Comparison of ENCODE assay signal across 16 cellular contexts in the genomic region with DNA sequence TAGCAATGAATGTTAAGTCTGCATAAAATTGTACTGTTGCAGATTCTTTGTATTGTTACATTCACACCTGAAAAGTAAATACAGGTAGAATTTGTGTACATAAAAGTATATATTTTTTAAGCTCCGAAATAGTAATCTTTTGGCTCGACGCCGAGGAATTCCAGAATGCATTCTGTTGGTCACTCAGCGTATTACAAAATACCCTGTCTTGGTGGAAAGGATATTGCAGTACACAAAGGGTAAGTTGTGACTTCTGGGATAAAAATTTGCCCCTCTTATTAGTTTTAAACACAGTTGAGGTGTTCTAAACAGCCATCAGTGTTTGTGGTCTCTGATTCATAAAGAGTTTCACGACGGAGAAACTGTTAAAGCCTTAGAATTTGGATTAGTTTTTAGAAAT.
A peak's percentile ranks its signal among the peaks of the same experiment; 100 is the strongest.
DNase-seq lines count a peak whose midpoint lies in the region; ATAC-seq, FAIRE-seq and TF ChIP-seq lines count a peak whose summit lies in the region.
"Had no signal": no experiment of that assay in that cellular context is flagged by ENCODE, and none has a peak within 500 bp of the region (broad histone marks: within the 10 kb centered on the region; RNA-seq: fewer than 3 reads in every experiment).

No MANE protein-coding gene starts in this region.

- no peak overlapping the region for H3K4me3 ChIP-seq in bronchial epithelial cell (ENCODE audit: low read depth, low read length)
- H3K4me3 ChIP-seq in fibroblast of the aortic adventitia (ENCODE audit: low read depth, low read length) = no peak overlapping the region
- H3K4me3 ChIP-seq: BLaER1 had no signal

- no peaks in the 10 kb centered on the region for H3K36me3 Mint-ChIP-seq in activated CD4-positive, alpha-beta T cell treated with anti-CD3 and anti-CD28 coated beads, Interleukin-2, amount 10 ng/mL, durations not matched to agents 24 days and 14 days (ENCODE audit: low read depth)
- H3K36me3 Mint-ChIP-seq: CD8-positive, alpha-beta memory T cell had no signal

- no peaks in the 10 kb centered on the region for H3K9me3 Mint-ChIP-seq in activated CD4-positive, alpha-beta T cell treated with anti-CD3 and anti-CD28 coated beads, Interleukin-2, amount 10 ng/mL, durations not matched to agents 24 days and 14 days

- no peaks in the 10 kb centered on the region for H3K4me1 Mint-ChIP-seq in activated CD4-positive, alpha-beta T cell treated with anti-CD3 and anti-CD28 coated beads, Interleukin-2, amount 10 ng/mL, durations not matched to agents 24 days and 14 days
- H3K4me1 Mint-ChIP-seq: CD8-positive, alpha-beta memory T cell had no signal

- peak; percentile 2 for DNase-seq in activated CD4-positive, alpha-beta T cell treated with anti-CD3 and anti-CD28 coated beads, Interleukin-2, amount 10 ng/mL, durations not matched to agents 24 days and 14 days
- no peak for DNase-seq in activated CD4-positive, alpha-beta T cell treated with anti-CD3 and anti-CD28 coated beads, Interleukin-2, amount 50 U/mL, for 1 hour
- DNase-seq in bronchial epithelial cell (ENCODE audit: low read depth) (peak; percentile 72), fibroblast of the aortic adventitia (ENCODE audit: low read depth) (peak; percentile 25), HK-2 (ENCODE audit: unreplicated experiment) (no peak), pons (ENCODE audit: low spot score) (no peak), NCI-H1694 (lab: John Stamatoyannopoulos, UW) (no peak)
- DNase-seq: AML-193; Caco-2; CD8-positive, alpha-beta memory T cell; DND-41; GF-D8 had no signal

- no peak for FAIRE-seq in bronchial epithelial cell (lab: Jason Lieb, UNC)
- FAIRE-seq: HepG2, HTR-8/SVneo had no signal

- no peak for TF ChIP-seq CTCF in bronchial epithelial cell (IDR thresholded peaks at IDR 0.05; ENCODE audit: insufficient read depth, low read length, severe bottlenecking)
- no peak for TF ChIP-seq CTCF in fibroblast of the aortic adventitia (IDR thresholded peaks at IDR 0.05; ENCODE audit: insufficient read depth, low read length)

- H3K36me3 ChIP-seq in bronchial epithelial cell (ENCODE audit: control insufficient read depth, insufficient read depth, low read length) = peaks cover 6% of the 10 kb centered on the region
- H3K36me3 ChIP-seq: BLaER1 had no signal

- peaks cover 19% of the 10 kb centered on the region for H3K27me3 Mint-ChIP-seq in activated CD4-positive, alpha-beta T cell treated with anti-CD3 and anti-CD28 coated beads, Interleukin-2, amount 10 ng/mL, durations not matched to agents 24 days and 14 days

- H3K27ac Mint-ChIP-seq in activated CD4-positive, alpha-beta T cell treated with anti-CD3 and anti-CD28 coated beads, Interleukin-2, amount 10 ng/mL, durations not matched to agents 24 days and 14 days = no peak overlapping the region
- H3K27ac Mint-ChIP-seq: CD8-positive, alpha-beta memory T cell had no signal

- intact Hi-C loops in activated CD4-positive, alpha-beta T cell treated with anti-CD3 and anti-CD28 coated beads, Interleukin-2, amount 10 ng/mL, durations not matched to agents 24 days and 14 days (cut with micrococcal nuclease) = no loop called here

- no peak for ATAC-seq in HG03280 (IDR thresholded peaks at IDR 0.05; ENCODE audit: unreplicated experiment)
- ATAC-seq: HepG2 had no signal

- no peaks in the 10 kb centered on the region for H3K27me3 ChIP-seq in bronchial epithelial cell (ENCODE audit: control insufficient read depth, insufficient read depth, low read length)
- H3K27me3 ChIP-seq: BLaER1 had no signal

- no peak overlapping the region for H3K4me3 Mint-ChIP-seq in activated CD4-positive, alpha-beta T cell treated with anti-CD3 and anti-CD28 coated beads, Interleukin-2, amount 10 ng/mL, durations not matched to agents 24 days and 14 days
- H3K4me3 Mint-ChIP-seq: CD8-positive, alpha-beta memory T cell had no signal

Comparison
In these comparisons a context has a peak if more than half of its experiments do, and no peak if none do; other contexts are left out.
1. DNase-seq: peak in activated CD4-positive, alpha-beta T cell treated with anti-CD3 and anti-CD28 coated beads, Interleukin-2, amount 10 ng/mL, durations not matched to agents 24 days and 14 days (single experiment), bronchial epithelial cell (single experiment) and fibroblast of the aortic adventitia (single experiment); none in activated CD4-positive, alpha-beta T cell treated with anti-CD3 and anti-CD28 coated beads, Interleukin-2, amount 50 U/mL, for 1 hour (single experiment), HK-2 (single experiment), pons (single experiment) and NCI-H1694 (single experiment).